In genomic region chr3:125003369-125003853, GRCh38 we compare ENCODE assay signal across 1 cellular context.
TF ChIP-seq lines count a peak whose summit lies in the region.

No MANE protein-coding gene starts in this region.

TF ChIP-seq in HepG2, 621 proteins besides CTCF, POLR2A, EP300 and RAD21 (continued from another document and continues in another):
- TF ChIP-seq ZBED4 (CRISPR knock-in tag; IDR thresholded peaks at IDR 0.05; ENCODE audit: borderline replicate concordance) (no peak; the same call in 1 of the 2 replicates), ADNP (CRISPR knock-in tag; IDR thresholded peaks at IDR 0.05) (no peak), NR3C1 (CRISPR knock-in tag; IDR thresholded peaks at IDR 0.05) (no peak), NR2C2 (CRISPR knock-in tag; IDR thresholded peaks at IDR 0.05; ENCODE audit: borderline replicate concordance) (peak; percentile 45; the same call in 1 of the 2 replicates), ONECUT2 (CRISPR knock-in tag; IDR thresholded peaks at IDR 0.05) (no peak), ZC3H13 (CRISPR knock-in tag; IDR thresholded peaks at IDR 0.05) (no peak), CBX1 (IDR thresholded peaks at IDR 0.05; ENCODE audit: low read depth) (no peak), NR0B2 (CRISPR knock-in tag; IDR thresholded peaks at IDR 0.05) (no peak), HMG20B (CRISPR knock-in tag; conservative IDR thresholded peaks at IDR 0.05) (peak; percentile 99), ZNF280B (CRISPR knock-in tag; IDR thresholded peaks at IDR 0.05; ENCODE audit: borderline replicate concordance) (no peak), ZNF558 (CRISPR knock-in tag; IDR thresholded peaks at IDR 0.05; ENCODE audit: borderline replicate concordance) (no peak), HIC2 (CRISPR knock-in tag; IDR thresholded peaks at IDR 0.05; ENCODE audit: low read depth) (peak; percentile 59; the same call in 1 of the 2 replicates), ZNF451 (CRISPR knock-in tag; IDR thresholded peaks at IDR 0.05) (no peak), MYNN (CRISPR knock-in tag; IDR thresholded peaks at IDR 0.05; ENCODE audit: low read depth) (no peak), PTBP1 (IDR thresholded peaks at IDR 0.05; ENCODE audit: low read depth, low read length, poor library complexity, severe bottlenecking) (no peak), PATZ1 (CRISPR knock-in tag; IDR thresholded peaks at IDR 0.05) (peak; percentile 84), ZNF674 (CRISPR knock-in tag; IDR thresholded peaks at IDR 0.05; ENCODE audit: low read depth) (no peak), TFDP2 (CRISPR knock-in tag; IDR thresholded peaks at IDR 0.05) (0 out of 2 replicates have a peak, but pooled peaks have one; percentile 24), SSRP1 (CRISPR knock-in tag; IDR thresholded peaks at IDR 0.05) (no peak), FOXK2 (IDR thresholded peaks at IDR 0.05) (peak; percentile 94), CEBPB (IDR thresholded peaks at IDR 0.05; ENCODE audit: borderline replicate concordance, low read depth, low read length) (peak; percentile 79; the same call in 1 of the 2 replicates), ZNF446 (CRISPR knock-in tag; IDR thresholded peaks at IDR 0.05) (no peak), BATF2 (CRISPR knock-in tag; IDR thresholded peaks at IDR 0.05) (no peak), NR2F6 (IDR thresholded peaks at IDR 0.05) (peak; percentile 96), NR2F6 (CRISPR knock-in tag; IDR thresholded peaks at IDR 0.05) (peak; percentile 95), ZNF430 (CRISPR knock-in tag; IDR thresholded peaks at IDR 0.05) (0 out of 2 replicates have a peak, but pooled peaks have one; percentile 61), ATAD3A (CRISPR knock-in tag; IDR thresholded peaks at IDR 0.05) (no peak), SMARCE1 (IDR thresholded peaks at IDR 0.05; ENCODE audit: borderline replicate concordance) (no peak), AHDC1 (CRISPR knock-in tag; IDR thresholded peaks at IDR 0.05; ENCODE audit: borderline replicate concordance) (peak; percentile 61; the same call in 1 of the 2 replicates), NAIF1 (CRISPR knock-in tag; IDR thresholded peaks at IDR 0.05; ENCODE audit: borderline replicate concordance) (no peak), CBFB (CRISPR knock-in tag; IDR thresholded peaks at IDR 0.05) (peak; percentile 79), ZNF33A (CRISPR knock-in tag; IDR thresholded peaks at IDR 0.05; ENCODE audit: borderline replicate concordance) (no peak), NR1H2 (CRISPR knock-in tag; IDR thresholded peaks at IDR 0.05; ENCODE audit: borderline replicate concordance, low read depth) (no peak), GFI1 (CRISPR knock-in tag; IDR thresholded peaks at IDR 0.05; ENCODE audit: borderline replicate concordance) (peak; percentile 99), THAP11 (CRISPR knock-in tag; IDR thresholded peaks at IDR 0.05) (peak; percentile 37; the same call in 1 of the 2 replicates), SIX4 (CRISPR knock-in tag; IDR thresholded peaks at IDR 0.05) (peak; percentile 84), MEIS2 (CRISPR knock-in tag; IDR thresholded peaks at IDR 0.05) (peak; percentile 96), ELK4 (CRISPR knock-in tag; IDR thresholded peaks at IDR 0.05; ENCODE audit: borderline replicate concordance) (no peak), PAX8 (CRISPR knock-in tag; IDR thresholded peaks at IDR 0.05; ENCODE audit: borderline replicate concordance) (no peak), LCORL (IDR thresholded peaks at IDR 0.05) (no peak), LCORL (CRISPR knock-in tag; IDR thresholded peaks at IDR 0.05) (peak; percentile 62; the same call in 1 of the 2 replicates), MYPOP (CRISPR knock-in tag; IDR thresholded peaks at IDR 0.05) (no peak), ZNF24 (IDR thresholded peaks at IDR 0.05) (no peak), NCOA1 (CRISPR knock-in tag; IDR thresholded peaks at IDR 0.05) (peak; percentile 88; the same call in 1 of the 2 replicates), HOXA9 (CRISPR knock-in tag; IDR thresholded peaks at IDR 0.05; ENCODE audit: borderline replicate concordance) (peak; percentile 99), RFX3 (CRISPR knock-in tag; IDR thresholded peaks at IDR 0.05) (no peak), CHD2 (IDR thresholded peaks at IDR 0.05; ENCODE audit: low read depth, low read length) (no peak)
